In the genomic region with DNA sequence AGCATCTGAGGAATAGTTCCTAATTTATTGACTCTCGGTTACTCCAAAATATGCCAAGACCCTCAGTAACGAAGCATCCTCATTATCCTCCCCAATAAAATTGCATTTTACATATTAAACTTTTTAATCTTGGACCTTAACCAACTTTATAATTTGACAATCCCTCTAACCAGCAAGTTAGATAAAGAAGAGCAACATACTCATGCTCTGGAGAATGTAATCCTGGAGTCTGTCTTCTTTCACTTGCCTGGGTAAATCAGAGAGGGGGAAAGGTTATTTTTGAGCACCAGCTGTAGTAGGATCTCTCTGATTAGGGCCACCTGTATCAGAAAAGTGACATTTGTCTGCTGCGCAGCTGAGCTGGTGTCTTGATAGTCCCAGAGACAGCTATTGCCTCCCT, we compare ENCODE assay signal across 27 cellular contexts.
"Had no signal": no experiment of that assay in that cellular context is flagged by ENCODE, and none has a peak within 500 bp of the region (broad histone marks: within the 10 kb centered on the region; RNA-seq: fewer than 3 reads in every experiment).

No MANE protein-coding gene starts in this region.

- H3K4me3 Mint-ChIP-seq: activated B cell treated with CpG ODN at 0.5 μM for 24 hours; activated CD8-positive, alpha-beta T cell treated with anti-CD3 and anti-CD28 coated beads for 36 hours; activated naive CD4-positive, alpha-beta T cell treated with anti-CD3 and anti-CD28 coated beads for 36 hours; activated naive CD4-positive, alpha-beta T cell treated with anti-CD3 and anti-CD28 coated beads, Interleukin-2, amount 50 U/mL, for 24 hours; activated naive CD8-positive, alpha-beta T cell treated with anti-CD3 and anti-CD28 coated beads for 36 hours; activated naive CD8-positive, alpha-beta T cell treated with anti-CD3 and anti-CD28 coated beads, Interleukin-2, amount 50 U/mL, for 24 hours; activated T-cell treated with anti-CD3 and anti-CD28 coated beads, Interleukin-2, amount 50 U/mL, for 4 hours; brain had no signal

- H3K27me3 ChIP-seq: adrenal gland, ascending aorta, breast epithelium, cardiac muscle cell, colonic mucosa, esophagus squamous epithelium had no signal

- H3K4me1 Mint-ChIP-seq: activated B cell treated with CpG ODN at 0.5 μM for 24 hours; activated naive CD4-positive, alpha-beta T cell treated with anti-CD3 and anti-CD28 coated beads, Interleukin-2, amount 50 U/mL, for 24 hours; activated naive CD8-positive, alpha-beta T cell treated with anti-CD3 and anti-CD28 coated beads for 36 hours; activated naive CD8-positive, alpha-beta T cell treated with anti-CD3 and anti-CD28 coated beads, Interleukin-2, amount 50 U/mL, for 24 hours had no signal

- H3K36me3 Mint-ChIP-seq: activated naive CD4-positive, alpha-beta T cell treated with anti-CD3 and anti-CD28 coated beads, Interleukin-2, amount 50 U/mL, for 24 hours; activated naive CD8-positive, alpha-beta T cell treated with anti-CD3 and anti-CD28 coated beads for 36 hours; brain had no signal

- H3K36me3 ChIP-seq: adrenal gland, breast epithelium, cardiac muscle cell, colonic mucosa, esophagus squamous epithelium, WERI-Rb-1 had no signal

- H3K4me1 ChIP-seq: adrenal gland, ascending aorta, breast epithelium, colonic mucosa had no signal

- H3K27ac Mint-ChIP-seq: activated B cell treated with CpG ODN at 0.5 μM for 24 hours; activated CD8-positive, alpha-beta T cell treated with anti-CD3 and anti-CD28 coated beads for 36 hours; activated naive CD4-positive, alpha-beta T cell treated with anti-CD3 and anti-CD28 coated beads for 36 hours; activated naive CD4-positive, alpha-beta T cell treated with anti-CD3 and anti-CD28 coated beads, Interleukin-2, amount 50 U/mL, for 24 hours; activated naive CD8-positive, alpha-beta T cell treated with anti-CD3 and anti-CD28 coated beads for 36 hours; activated naive CD8-positive, alpha-beta T cell treated with anti-CD3 and anti-CD28 coated beads, Interleukin-2, amount 50 U/mL, for 24 hours; activated T-helper 2 cell treated with anti-CD3 and anti-CD28 coated beads, Interferon-gamma antibody, Interleukin-2, Interleukin-4, amounts not matched to agents 10 μg/mL and 5 μg/mL and 100 μg/mL, durations not matched to agents 14 hours and 24 hours and 36 hours; brain had no signal

- DNase-seq: activated B cell treated with CpG ODN at 0.5 μM for 24 hours; activated CD4-positive, alpha-beta T cell treated with anti-CD3 and anti-CD28 coated beads for 48 hours; activated CD4-positive, alpha-beta T cell treated with anti-CD3 and anti-CD28 coated beads, Interleukin-2, amount 50 U/mL, for 1 hour; activated CD4-positive, alpha-beta T cell treated with anti-CD3 and anti-CD28 coated beads, Interleukin-2, amount 50 U/mL, for 48 hours; activated CD8-positive, alpha-beta memory T cell treated with anti-CD3 and anti-CD28 coated beads for 24 hours; activated CD8-positive, alpha-beta T cell treated with anti-CD3 and anti-CD28 coated beads for 36 hours; activated effector memory CD4-positive, alpha-beta T cell treated with anti-CD3 and anti-CD28 coated beads, Interleukin-2, amount 50 U/mL, for 16 hours; activated naive CD4-positive, alpha-beta T cell treated with anti-CD3 and anti-CD28 coated beads for 36 hours; activated naive CD8-positive, alpha-beta T cell treated with anti-CD3 and anti-CD28 coated beads for 36 hours; activated naive CD8-positive, alpha-beta T cell treated with anti-CD3 and anti-CD28 coated beads, Interleukin-2, amount 50 U/mL, for 24 hours; activated T-cell treated with anti-CD3 and anti-CD28 coated beads, Interleukin-2, amount 50 U/mL, for 4 hours; adrenal gland; central memory CD4-positive, alpha-beta T cell; cerebellar nuclear complex; colonic mucosa; effector CD8-positive, alpha-beta T cell; esophagus squamous epithelium; foreskin fibroblast; T-helper 2 cell; WERI-Rb-1 had no signal

- H3K27ac ChIP-seq: adrenal gland, ascending aorta, breast epithelium, cardiac muscle cell, colonic mucosa, epithelial cell of prostate, esophagus squamous epithelium, WERI-Rb-1 had no signal

- H3K27me3 Mint-ChIP-seq: activated CD8-positive, alpha-beta T cell treated with anti-CD3 and anti-CD28 coated beads for 36 hours; activated naive CD4-positive, alpha-beta T cell treated with anti-CD3 and anti-CD28 coated beads, Interleukin-2, amount 50 U/mL, for 24 hours; activated naive CD8-positive, alpha-beta T cell treated with anti-CD3 and anti-CD28 coated beads for 36 hours; activated naive CD8-positive, alpha-beta T cell treated with anti-CD3 and anti-CD28 coated beads, Interleukin-2, amount 50 U/mL, for 24 hours had no signal

- H3K9me3 ChIP-seq: adrenal gland, ascending aorta, breast epithelium, colonic mucosa, esophagus squamous epithelium had no signal

- H3K4me3 ChIP-seq: adrenal gland, ascending aorta, breast epithelium, cardiac muscle cell, colonic mucosa, esophagus squamous epithelium had no signal

- H3K9me3 Mint-ChIP-seq: activated B cell treated with CpG ODN at 0.5 μM for 24 hours; activated CD8-positive, alpha-beta T cell treated with anti-CD3 and anti-CD28 coated beads for 36 hours; activated naive CD4-positive, alpha-beta T cell treated with anti-CD3 and anti-CD28 coated beads for 36 hours; activated naive CD4-positive, alpha-beta T cell treated with anti-CD3 and anti-CD28 coated beads, Interleukin-2, amount 50 U/mL, for 24 hours; activated naive CD8-positive, alpha-beta T cell treated with anti-CD3 and anti-CD28 coated beads for 36 hours; activated naive CD8-positive, alpha-beta T cell treated with anti-CD3 and anti-CD28 coated beads, Interleukin-2, amount 50 U/mL, for 24 hours; activated T-cell treated with anti-CD3 and anti-CD28 coated beads, Interleukin-2, amount 50 U/mL, for 4 hours; activated T-helper 2 cell treated with anti-CD3 and anti-CD28 coated beads, Interferon-gamma antibody, Interleukin-2, Interleukin-4, amounts not matched to agents 10 μg/mL and 5 μg/mL and 100 μg/mL, durations not matched to agents 14 hours and 24 hours and 36 hours had no signal
